ENCODE assay signal across 1 cellular context in the genomic region with DNA sequence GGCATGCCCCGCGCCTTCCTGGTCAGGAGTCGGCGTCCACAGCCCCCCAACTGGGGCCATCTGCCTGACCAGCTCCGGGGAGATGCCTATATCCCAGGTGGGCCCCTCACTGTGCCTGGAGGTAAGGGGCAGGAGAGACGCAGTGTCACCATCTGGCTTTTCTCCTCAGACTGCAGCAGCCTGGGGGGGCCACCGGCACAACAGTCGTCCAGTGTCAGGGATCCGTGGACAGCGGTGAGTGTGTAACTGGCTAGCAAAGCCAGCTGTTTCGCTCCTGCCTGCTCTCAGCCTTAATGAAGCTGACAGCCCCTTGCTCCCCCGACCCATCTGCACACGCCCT.
TF ChIP-seq lines count a peak whose summit lies in the region.

No MANE protein-coding gene starts in this region.

TF ChIP-seq in H1, 55 proteins besides CTCF, POLR2A, EP300 and RAD21:
- no peak for TF ChIP-seq BRCA1 (IDR thresholded peaks at IDR 0.05; ENCODE audit: low read depth, low read length)
- TF ChIP-seq KDM4A (IDR thresholded peaks at IDR 0.05; ENCODE audit: low read depth, low read length, severe bottlenecking): peak; percentile 9
- TF ChIP-seq SIN3A (conservative IDR thresholded peaks at IDR 0.05 in 1 of 2, IDR thresholded peaks at IDR 0.05 in 1 of 2; ENCODE audit: low read depth in 1 of 2, low read length in 2 of 2): peak in 1 of 2 experiments; percentile 20; a peak in 1 of 4 replicates
